In genomic region chr6:36131517-36132220, GRCh38 we compare ENCODE assay signal across 1 cellular context.
TF ChIP-seq lines count a peak whose summit lies in the region.

No MANE protein-coding gene starts in this region.

TF ChIP-seq in IMR-90, 13 proteins besides CTCF, POLR2A, EP300 and RAD21 (continued from another document):
- peak; percentile 81 for TF ChIP-seq USF2 (IDR thresholded peaks at IDR 0.05; ENCODE audit: low read depth, low read length)
